ENCODE assay signal across 22 cellular contexts in the genomic region with DNA sequence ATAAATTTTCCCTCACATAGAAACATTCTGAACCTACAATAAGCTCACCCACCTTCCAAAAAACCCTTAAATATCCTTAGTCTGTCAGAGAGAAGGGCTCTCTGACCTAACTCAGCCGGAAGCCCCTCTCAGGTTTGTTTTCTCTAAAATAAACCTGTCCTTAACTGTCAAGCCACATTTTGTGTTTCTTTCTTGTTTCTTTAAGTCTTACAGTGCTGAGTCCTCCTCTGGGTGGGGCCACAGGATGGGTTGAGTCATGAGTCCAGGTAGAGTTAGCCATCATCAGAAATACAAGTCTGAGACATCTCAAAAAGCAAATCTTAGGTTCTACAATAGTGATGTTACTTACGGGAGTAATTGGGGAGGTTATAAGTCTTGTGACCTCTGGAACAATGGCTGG. TPM values are rescaled to one million over a fixed set of nuclear protein-coding genes. Genes with fewer than 3 reads are reported as not detected.
DNase-seq lines count a peak whose midpoint lies in the region; ATAC-seq, FAIRE-seq and TF ChIP-seq lines count a peak whose summit lies in the region.
"Had no signal": no experiment of that assay in that cellular context is flagged by ENCODE, and none has a peak within 500 bp of the region (broad histone marks: within the 10 kb centered on the region; RNA-seq: fewer than 3 reads in every experiment).

No MANE protein-coding gene starts in this region.

- peaks cover 0 to 28% of the 10 kb centered on the region in 2 experiments; a peak in 2 of 5 replicates for H3K27me3 ChIP-seq in HepG2 (ENCODE audit: control insufficient read depth in 1 of 2, insufficient read depth in 2 of 2, low read length in 2 of 2)
- H3K27me3 ChIP-seq in right lobe of liver, result no peaks in the 10 kb centered on the region
- peaks cover 16 to 43% of the 10 kb centered on the region in 2 experiments; a peak in 3 of 5 replicates for H3K27me3 ChIP-seq in K562 (ENCODE audit: control insufficient read depth in 2 of 2, insufficient read depth in 2 of 2, low read length in 2 of 2)
- H3K27me3 ChIP-seq: BLaER1 had no signal

- H3K4me2 ChIP-seq in HepG2 (ENCODE audit: low read depth, low read length) (no peak overlapping the region), K562 (ENCODE audit: insufficient read depth, low read length) (no peak overlapping the region)
- H3K4me2 ChIP-seq: BLaER1 had no signal

- intact Hi-C loops in HepG2 (cut with micrococcal nuclease; ENCODE audit: unreplicated experiment), result no loop called here
- intact Hi-C loops in right lobe of liver (cut with DNase I), result no loop called here
- intact Hi-C loops in K562 (cut with micrococcal nuclease), result no loop called here

- ATAC-seq in HepG2 (no peak), right lobe of liver (no peak), K562 (no peak)
- ATAC-seq: CD8-positive, alpha-beta T cell had no signal

- POLR2A ChIA-PET in HepG2 (lab: Yijun Ruan, JAX) (no interaction called here), K562 (lab: Yijun Ruan, JAX) (interaction anchor here (0.7 kb wide), 1 partner anchor 45 kb away, joined by 3 read pairs; no protein-coding TSS in a partner anchor)

- BruUV-seq in HepG2 (replicated peaks; lab: Mats Ljungman, UMichigan), result no TSS peak
- BruUV-seq in K562 (replicated peaks; lab: Mats Ljungman, UMichigan), result no TSS peak

- no peak for TF ChIP-seq RAD21 in HepG2 (CRISPR knock-in tag; IDR thresholded peaks at IDR 0.05)
- TF ChIP-seq RAD21 in K562 (CRISPR knock-in tag; conservative IDR thresholded peaks at IDR 0.05 in 1 of 2, IDR thresholded peaks at IDR 0.05 in 1 of 2), result no peak

- FAIRE-seq in HepG2 (lab: Jason Lieb, UNC) (no peak), K562 (lab: Jason Lieb, UNC) (no peak)
- FAIRE-seq: GM18507 had no signal

- H3K9me3 ChIP-seq in HepG2 (ENCODE audit: low read length), result peaks cover 10% of the 10 kb centered on the region; the same call in 1 of the 2 replicates
- no peaks in the 10 kb centered on the region for H3K9me3 ChIP-seq in right lobe of liver
- H3K9me3 ChIP-seq in K562 (replicated peaks; ENCODE audit: control insufficient read depth, insufficient read depth, low read depth, low read length), result peaks cover 5% of the 10 kb centered on the region

- H3K4me1 ChIP-seq in HepG2 (ENCODE audit: insufficient read depth, low read length) (peaks cover 26% of the 10 kb centered on the region), right lobe of liver (peaks cover 0 to 6% (median 0%) of the 10 kb centered on the region in 4 donors), K562 (replicated peaks in 1 of 2; ENCODE audit: control insufficient read depth in 2 of 2, insufficient read depth in 2 of 2, low read length in 2 of 2) (no peaks in the 10 kb centered on the region; a peak in 1 of 5 replicates)
- H3K4me1 ChIP-seq: Caco-2 had no signal

- H3K79me2 ChIP-seq in HepG2 (ENCODE audit: insufficient read depth, low read length), result no peaks in the 10 kb centered on the region
- H3K79me2 ChIP-seq in K562 (ENCODE audit: control insufficient read depth, insufficient read depth, low read length), result no peaks in the 10 kb centered on the region

- H3K27ac ChIP-seq in HepG2 (ENCODE audit: extremely low read length, insufficient read depth, low read length) (no peak overlapping the region), right lobe of liver (no peak overlapping the region), K562 (ENCODE audit: extremely low read depth, low read depth, low read length) (no peak overlapping the region), coronary artery (no peak overlapping the region)
- H3K27ac ChIP-seq: BLaER1, C4-2B had no signal

- H2AFZ ChIP-seq in HepG2 (ENCODE audit: low read length), result no peak overlapping the region
- no peak overlapping the region for H2AFZ ChIP-seq in K562 (ENCODE audit: low read depth, low read length)

- TF ChIP-seq EP300 in HepG2 (IDR thresholded peaks at IDR 0.05; ENCODE audit: low read depth in 2 of 2, low read length in 2 of 2) (no peak), HepG2 (CRISPR knock-in tag; IDR thresholded peaks at IDR 0.05; ENCODE audit: borderline replicate concordance) (no peak), K562 (IDR thresholded peaks at IDR 0.05; ENCODE audit: low read length) (no peak)

- no peak overlapping the region for H3K9ac ChIP-seq in HepG2 (ENCODE audit: insufficient read depth, low read depth, low read length)
- no peak overlapping the region for H3K9ac ChIP-seq in K562 (ENCODE audit: insufficient read depth in 1 of 2, low read depth in 2 of 2, low read length in 2 of 2)
- H3K9ac ChIP-seq: BLaER1 had no signal

- CTCF ChIA-PET in HepG2 (lab: Yijun Ruan, JAX; ENCODE audit: low intra/inter-chr PET ratio, low total read pairs) (no interaction called here), K562 (lab: Yijun Ruan, JAX; ENCODE audit: low intra/inter-chr PET ratio) (no interaction called here)

- TF ChIP-seq CTCF in HepG2 (CRISPR knock-in tag; IDR thresholded peaks at IDR 0.05) (no peak), right lobe of liver (IDR thresholded peaks at IDR 0.05) (no peak), K562 (IDR thresholded peaks at IDR 0.05 in 2 of 3, conservative IDR thresholded peaks at IDR 0.05 in 1 of 3; ENCODE audit: insufficient read depth in 2 of 3, low read depth in 1 of 3, low read length in 3 of 3) (no peak), epithelial cell of esophagus (IDR thresholded peaks at IDR 0.05; ENCODE audit: insufficient read depth, low read depth, low read length, missing control alignments) (no peak), coronary artery (IDR thresholded peaks at IDR 0.05) (no peak)

- H4K20me1 ChIP-seq in HepG2 (ENCODE audit: insufficient read depth, low read length) (no peaks in the 10 kb centered on the region), K562 (replicated peaks; ENCODE audit: control insufficient read depth, insufficient read depth, low read length) (no peaks in the 10 kb centered on the region)
- H4K20me1 ChIP-seq: BLaER1 had no signal

- H3K36me3 ChIP-seq in HepG2 (replicated peaks in 1 of 2; ENCODE audit: control insufficient read depth in 1 of 2, insufficient read depth in 2 of 2, low read length in 2 of 2) (no peaks in the 10 kb centered on the region), right lobe of liver (no peaks in the 10 kb centered on the region), K562 (ENCODE audit: control insufficient read depth, insufficient read depth, low read length) (no peaks in the 10 kb centered on the region)
- H3K36me3 ChIP-seq: BLaER1 had no signal

- no peak overlapping the region for H3K4me3 ChIP-seq in HepG2 (replicated peaks in 1 of 3; ENCODE audit: insufficient read depth in 1 of 3, low read depth in 2 of 3, low read length in 3 of 3)
- H3K4me3 ChIP-seq in right lobe of liver, result no peak overlapping the region
- no peak overlapping the region for H3K4me3 ChIP-seq in K562
- no peak overlapping the region for H3K4me3 ChIP-seq in epithelial cell of esophagus (ENCODE audit: low read length)
- no peak overlapping the region for H3K4me3 ChIP-seq in coronary artery
- H3K4me3 ChIP-seq: BLaER1 had no signal

- DNase-seq in HepG2 (ENCODE audit: low spot score) (no peak), right lobe of liver (no peak), K562 (ENCODE audit: extremely low read depth in 1 of 4, low spot score in 3 of 4) (no peak), epithelial cell of esophagus (ENCODE audit: low read depth) (peak; percentile 57), coronary artery (ENCODE audit: low spot score) (no peak), NCI-H1436 (lab: John Stamatoyannopoulos, UW) (no peak), NCI-H526 (lab: John Stamatoyannopoulos, UW) (no peak)
- DNase-seq: Caco-2; CD4-positive, CD25-positive, alpha-beta regulatory T cell; CD8-positive, alpha-beta T cell; DMS153; DMS79 treated with DMSO at 0.1 percent for 48 hours; GF-D8; GOT3; H7; HCEC 1CT had no signal

- in situ Hi-C loops in HepG2 (cut with HindIII; ENCODE audit: extremely low pct_ligation_motif_present, low pct_unique_long_range_greater_than_20kb) (no loop called here), K562 (cut with MboI) (loop anchor here (5.0 kb wide), 1 partner anchor 79 kb away; no protein-coding TSS in a partner anchor)

- TF ChIP-seq POLR2A in HepG2 (IDR thresholded peaks at IDR 0.05; ENCODE audit: insufficient read depth in 1 of 2, low read depth in 2 of 2, low read length in 2 of 2), result no peak
- TF ChIP-seq POLR2A in right lobe of liver (IDR thresholded peaks at IDR 0.05), result no peak
- no peak for TF ChIP-seq POLR2A in K562 (conservative IDR thresholded peaks at IDR 0.05)

- whole genome bisulfite sequencing in HepG2 (ENCODE audit: low lambda C conversion rate), result 36% methylated on average over 2 of the region's 2 CpGs
- WGBS in right lobe of liver (ENCODE audit: insufficient coverage, low coverage, low lambda C conversion rate, missing lambda C conversion rate), result 76% methylated on average over 2 of the region's 2 CpGs
- WGBS in K562 (ENCODE audit: insufficient coverage, low coverage, missing lambda C conversion rate), result 0% methylated on average over 2 of the region's 2 CpGs

- no peaks in the 10 kb centered on the region for H3K9me1 ChIP-seq in K562 (ENCODE audit: control insufficient read depth, insufficient read depth, low read length)

RNA-seq across cellular contexts. Expression of a gene that starts 26.4 kb away (rescaled TPM):
- total RNA-seq in HepG2 (2016; rRNA removed; fragmentation: Illumina TruSeq; extraction: Trizol), result 0.04 TPM in 1 of 2 replicates, not detected in the other
- total RNA-seq in HepG2 (2016; cell fraction: cytosol; rRNA removed; fragmentation: Illumina TruSeq; extraction: Trizol; ENCODE audit: low read depth), result not detected in 2 replicates
- total RNA-seq in HepG2 (2016; cell fraction: insoluble cytoplasmic fraction; rRNA removed; fragmentation: Illumina TruSeq; extraction: Trizol), result not detected in 2 replicates
- total RNA-seq in HepG2 (2016; cell fraction: membrane; rRNA removed; fragmentation: Illumina TruSeq; extraction: Trizol), result not detected in 2 replicates
- not detected in 2 replicates for total RNA-seq in HepG2 (2016; cell fraction: nucleus; rRNA removed; fragmentation: Illumina TruSeq; extraction: Trizol)
- polyA plus RNA-seq in HepG2 (2011; rRNA removed), result 0.54 and 0.80 TPM in 2 replicates
- 0.27 and 0.46 TPM in 2 replicates for polyA plus RNA-seq in HepG2 (2011; cell fraction: cytosol; rRNA removed)
- polyA plus RNA-seq in HepG2 (2011; cell fraction: nucleus; rRNA removed), result 2.7 and 3.8 TPM in 2 replicates
- polyA plus RNA-seq in HepG2 (2012), result 0.16 and 0.68 TPM in 2 replicates
- not detected in 2 replicates for polyA plus RNA-seq in HepG2 (2016; cell fraction: cytosol; fragmentation: Illumina TruSeq; extraction: Trizol; ENCODE audit: low read depth)
- not detected in 2 replicates for polyA plus RNA-seq in HepG2 (2016; cell fraction: insoluble cytoplasmic fraction; fragmentation: Illumina TruSeq; extraction: Trizol; ENCODE audit: low read depth)
- polyA plus RNA-seq in HepG2 (2016; cell fraction: membrane; fragmentation: Illumina TruSeq; extraction: Trizol; ENCODE audit: low read depth), result not detected in 2 replicates
- not detected in 2 replicates for polyA plus RNA-seq in HepG2 (2016; cell fraction: nucleus; fragmentation: Illumina TruSeq; extraction: Trizol; ENCODE audit: insufficient read depth, low read depth)
- polyA minus RNA-seq in HepG2 (2011; rRNA and poly(A)+ RNA removed; ENCODE audit: low replicate concordance), result 0.24 TPM in 1 of 2 replicates, not detected in the other
- polyA minus RNA-seq in HepG2 (2011; cell fraction: cytosol; rRNA and poly(A)+ RNA removed), result 0.99 TPM in 1 of 2 replicates, not detected in the other
- 1.2 TPM in 1 of 2 replicates, not detected in the other for polyA minus RNA-seq in HepG2 (2011; cell fraction: nucleus; rRNA and poly(A)+ RNA removed)
- 1 to 10 TPM in 1 of 6 experiments, under 1 TPM in 5; 0.19 to 3.5 (median 0.30) TPM for total RNA-seq in right lobe of liver
- not detected in 2 replicates for total RNA-seq in K562 (2011; cell fraction: chromatin; rRNA removed; ENCODE audit: low replicate concordance)
- total RNA-seq in K562 (2011; cell fraction: nucleolus; rRNA removed), result not detected in 2 replicates
- total RNA-seq in K562 (2011; cell fraction: nucleoplasm; rRNA removed), result not detected in 2 replicates
- not detected in 2 replicates for total RNA-seq in K562 (2014; rRNA removed)
- total RNA-seq in K562 (2014; rRNA removed; fragmentation: Illumina TruSeq; extraction: Trizol), result not detected in 2 replicates
- total RNA-seq in K562 (2015; rRNA removed; fragmentation: Illumina TruSeq; extraction: Trizol), result not detected in 2 replicates
- 0.04 TPM in 1 of 2 replicates, not detected in the other for total RNA-seq in K562 (2021)
- 0.08 TPM in 1 of 2 replicates, not detected in the other for polyA plus RNA-seq in K562 (2011; rRNA removed)
- 0.04 TPM in 1 of 2 replicates, not detected in the other for polyA plus RNA-seq in K562 (2011; cell fraction: cytosol; rRNA removed)
- 0.54 TPM in 1 of 2 replicates, not detected in the other for polyA plus RNA-seq in K562 (2011; cell fraction: nucleus; rRNA removed)
- 0.03 and 0.06 TPM in 2 replicates for polyA plus RNA-seq in K562 (2012)
- not detected in 2 replicates for polyA plus RNA-seq in K562 (2014; fragmentation: Illumina TruSeq; extraction: Trizol)
- not detected for polyA plus RNA-seq in K562 (2014; fragmentation: Nextera tagmentation; extraction: Ambion mirVana)
- polyA plus RNA-seq in K562 (2014; rRNA removed), result not detected in 2 replicates
- polyA minus RNA-seq in K562 (2011; rRNA and poly(A)+ RNA removed), result not detected in 2 replicates
- not detected in 2 replicates for polyA minus RNA-seq in K562 (2011; cell fraction: cytosol; rRNA and poly(A)+ RNA removed)
- polyA minus RNA-seq in K562 (2011; cell fraction: nucleus; rRNA and poly(A)+ RNA removed), result not detected in 2 replicates
- total RNA-seq: A172; A673; CD8-positive, alpha-beta T cell; Daoy had no signal

RNA-seq across cellular contexts. Expression of a gene that starts 33.1 kb away (rescaled TPM):
- 8.4 and 10.1 TPM in 2 replicates for total RNA-seq in HepG2 (2016; rRNA removed; fragmentation: Illumina TruSeq; extraction: Trizol)
- 4.0 and 7.1 TPM in 2 replicates for total RNA-seq in HepG2 (2016; cell fraction: cytosol; rRNA removed; fragmentation: Illumina TruSeq; extraction: Trizol; ENCODE audit: low read depth)
- total RNA-seq in HepG2 (2016; cell fraction: insoluble cytoplasmic fraction; rRNA removed; fragmentation: Illumina TruSeq; extraction: Trizol), result 10.7 and 12.8 TPM in 2 replicates
- total RNA-seq in HepG2 (2016; cell fraction: membrane; rRNA removed; fragmentation: Illumina TruSeq; extraction: Trizol), result 13.0 and 14.9 TPM in 2 replicates
- 7.1 and 10.0 TPM in 2 replicates for total RNA-seq in HepG2 (2016; cell fraction: nucleus; rRNA removed; fragmentation: Illumina TruSeq; extraction: Trizol)
- polyA plus RNA-seq in HepG2 (2011; rRNA removed), result 19.2 and 23.3 TPM in 2 replicates
- 14.2 and 15.0 TPM in 2 replicates for polyA plus RNA-seq in HepG2 (2011; cell fraction: cytosol; rRNA removed)
- 29.1 and 30.4 TPM in 2 replicates for polyA plus RNA-seq in HepG2 (2011; cell fraction: nucleus; rRNA removed)
- polyA plus RNA-seq in HepG2 (2012), result 25.2 and 25.3 TPM in 2 replicates
- polyA plus RNA-seq in HepG2 (2016; cell fraction: cytosol; fragmentation: Illumina TruSeq; extraction: Trizol; ENCODE audit: low read depth), result 1.7 and 2.0 TPM in 2 replicates
- polyA plus RNA-seq in HepG2 (2016; cell fraction: insoluble cytoplasmic fraction; fragmentation: Illumina TruSeq; extraction: Trizol; ENCODE audit: low read depth), result 4.3 and 5.8 TPM in 2 replicates
- 3.8 and 6.3 TPM in 2 replicates for polyA plus RNA-seq in HepG2 (2016; cell fraction: membrane; fragmentation: Illumina TruSeq; extraction: Trizol; ENCODE audit: low read depth)
- 8.1 and 9.9 TPM in 2 replicates for polyA plus RNA-seq in HepG2 (2016; cell fraction: nucleus; fragmentation: Illumina TruSeq; extraction: Trizol; ENCODE audit: insufficient read depth, low read depth)
- polyA minus RNA-seq in HepG2 (2011; rRNA and poly(A)+ RNA removed; ENCODE audit: low replicate concordance), result 23.1 and 157 TPM in 2 replicates
- 37.5 and 50.2 TPM in 2 replicates for polyA minus RNA-seq in HepG2 (2011; cell fraction: cytosol; rRNA and poly(A)+ RNA removed)
- polyA minus RNA-seq in HepG2 (2011; cell fraction: nucleus; rRNA and poly(A)+ RNA removed), result 18.6 and 22.3 TPM in 2 replicates
- 10 to 100 TPM in 1 of 6 experiments, 1 to 10 TPM in 5; 5.6 to 12.5 (median 7.0) TPM for total RNA-seq in right lobe of liver
- total RNA-seq in K562 (2011; cell fraction: chromatin; rRNA removed; ENCODE audit: low replicate concordance), result 0.12 and 0.14 TPM in 2 replicates
- 0.26 and 1.2 TPM in 2 replicates for total RNA-seq in K562 (2011; cell fraction: nucleolus; rRNA removed)
- 0.22 and 0.61 TPM in 2 replicates for total RNA-seq in K562 (2011; cell fraction: nucleoplasm; rRNA removed)
- total RNA-seq in K562 (2014; rRNA removed), result 0.08 TPM in 1 of 2 replicates, not detected in the other
- 0.03 TPM in 1 of 2 replicates, not detected in the other for total RNA-seq in K562 (2014; rRNA removed; fragmentation: Illumina TruSeq; extraction: Trizol)
- 0.04 TPM in 2 replicates for total RNA-seq in K562 (2015; rRNA removed; fragmentation: Illumina TruSeq; extraction: Trizol)
- total RNA-seq in K562 (2021), result 0.18 and 0.87 TPM in 2 replicates
- polyA plus RNA-seq in K562 (2011; rRNA removed), result 0.04 TPM in 1 of 2 replicates, not detected in the other
- 0.01 and 0.06 TPM in 2 replicates for polyA plus RNA-seq in K562 (2011; cell fraction: cytosol; rRNA removed)
- 0.01 and 0.14 TPM in 2 replicates for polyA plus RNA-seq in K562 (2011; cell fraction: nucleus; rRNA removed)
- 0.19 and 1.0 TPM in 2 replicates for polyA plus RNA-seq in K562 (2012)
- polyA plus RNA-seq in K562 (2014; fragmentation: Illumina TruSeq; extraction: Trizol), result 0.03 and 0.04 TPM in 2 replicates
- not detected for polyA plus RNA-seq in K562 (2014; fragmentation: Nextera tagmentation; extraction: Ambion mirVana)
- polyA plus RNA-seq in K562 (2014; rRNA removed), result 0.01 and 0.05 TPM in 2 replicates
- polyA minus RNA-seq in K562 (2011; rRNA and poly(A)+ RNA removed), result 0.04 TPM in 1 of 2 replicates, not detected in the other
- polyA minus RNA-seq in K562 (2011; cell fraction: cytosol; rRNA and poly(A)+ RNA removed), result 0.46 TPM in 1 of 2 replicates, not detected in the other
- polyA minus RNA-seq in K562 (2011; cell fraction: nucleus; rRNA and poly(A)+ RNA removed), result 0.33 and 0.40 TPM in 2 replicates
